ENCODE assay signal across 17 cellular contexts in the genomic region with DNA sequence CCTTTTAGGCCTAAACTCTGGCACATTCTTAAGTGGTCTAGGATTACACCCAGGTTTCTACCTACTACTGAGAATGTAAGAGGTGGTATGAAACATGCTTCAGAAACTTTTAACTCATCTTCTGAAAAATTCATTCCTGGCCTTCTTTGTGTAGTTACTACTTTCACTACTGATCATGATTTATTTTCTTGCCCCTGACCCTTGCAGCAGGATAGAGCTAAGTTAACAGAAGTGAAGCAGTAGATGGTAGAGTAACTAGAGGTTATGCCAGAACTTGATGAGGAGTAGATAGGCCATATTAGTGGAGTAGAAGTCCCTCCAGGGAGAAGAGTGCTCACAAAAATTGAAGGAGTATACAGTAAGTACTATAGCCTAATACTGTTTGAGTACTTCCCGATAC.
DNase-seq lines count a peak whose midpoint lies in the region; ATAC-seq and TF ChIP-seq lines count a peak whose summit lies in the region.
"Had no signal": no experiment of that assay in that cellular context is flagged by ENCODE, and none has a peak within 500 bp of the region (broad histone marks: within the 10 kb centered on the region; RNA-seq: fewer than 3 reads in every experiment).

No MANE protein-coding gene starts in this region.

- no peak overlapping the region for H3K27ac ChIP-seq in upper lobe of left lung
- H3K27ac ChIP-seq: GM23248 had no signal

- H3K9me3 ChIP-seq in upper lobe of left lung, result peaks cover 0 to 11% (median 0%) of the 10 kb centered on the region in 4 donors

- no peak for DNase-seq in upper lobe of left lung
- DNase-seq in activated CD4-positive, CD25-positive, alpha-beta regulatory T cell treated with anti-CD3 and anti-CD28 coated beads, Interleukin-2, amount 50 U/mL, for 72 hours, result no peak
- no peak for DNase-seq in stimulated activated CD4-positive, alpha-beta T cell treated with anti-CD3 and anti-CD28 coated beads, Interleukin-4, amount 100 ng/mL, for 1 hour
- DNase-seq: C1 segment of cervical spinal cord; Calu3; CD4-positive, alpha-beta memory T cell; COR-L47; DMS53; DMS79 treated with DMSO at 0.1 percent for 48 hours; GF-D8; H7; HCEC 1CT had no signal

- no peaks in the 10 kb centered on the region for H3K4me1 ChIP-seq in upper lobe of left lung

- ATAC-seq in GM18517 (IDR thresholded peaks at IDR 0.05; ENCODE audit: unreplicated experiment) (peak; percentile 36), GM19468 (IDR thresholded peaks at IDR 0.05; ENCODE audit: extremely low read depth, unreplicated experiment) (peak; percentile 17), HG03175 (IDR thresholded peaks at IDR 0.05; ENCODE audit: unreplicated experiment) (peak; percentile 56), upper lobe of left lung (ENCODE audit: low FRiP score in 2 of 2) (no peak), HG03460 (IDR thresholded peaks at IDR 0.05; ENCODE audit: unreplicated experiment) (no peak)

- H3K4me3 ChIP-seq in upper lobe of left lung, result no peak overlapping the region
- H3K4me3 ChIP-seq: GM23248 had no signal

- no peaks in the 10 kb centered on the region for H3K27me3 ChIP-seq in upper lobe of left lung

- no peak for TF ChIP-seq CTCF in upper lobe of left lung (IDR thresholded peaks at IDR 0.05)

- 92 to 100% methylated on average over 1 of the region's 1 CpG for WGBS in upper lobe of left lung, 2 donors

- TF ChIP-seq POLR2A in upper lobe of left lung (IDR thresholded peaks at IDR 0.05), result no peak

- no peak for TF ChIP-seq EP300 in upper lobe of left lung (IDR thresholded peaks at IDR 0.05)

- no peaks in the 10 kb centered on the region for H3K36me3 ChIP-seq in upper lobe of left lung

Comparison
In these comparisons a context has a peak if more than half of its experiments do, and no peak if none do; other contexts are left out.
1. ATAC-seq: peak in GM18517 (single experiment), GM19468 (single experiment) and HG03175 (single experiment); none in upper lobe of left lung (0 of 2) and HG03460 (single experiment).